11 cellular contexts compared by ENCODE assay signal in genomic region chr17:73203135-73203787, GRCh38. TPM values are rescaled to one million over a fixed set of nuclear protein-coding genes. Genes with fewer than 3 reads are reported as not detected.
DNase-seq lines count a peak whose midpoint lies in the region; ATAC-seq lines count a peak whose summit lies in the region.
"Had no signal": no experiment of that assay in that cellular context is flagged by ENCODE, and none has a peak within 500 bp of the region (broad histone marks: within the 10 kb centered on the region; RNA-seq: fewer than 3 reads in every experiment).

No MANE protein-coding gene starts in this region.

- no peaks in the 10 kb centered on the region for H3K27me3 Mint-ChIP-seq in activated CD4-positive, alpha-beta T cell treated with anti-CD3 and anti-CD28 coated beads, Interleukin-2, amount 10 ng/mL, durations not matched to agents 7 days and 5 days
- no peaks in the 10 kb centered on the region for H3K27me3 Mint-ChIP-seq in activated CD4-positive, alpha-beta memory T cell treated with anti-CD3 and anti-CD28 coated beads for 36 hours
- H3K27me3 Mint-ChIP-seq in immature natural killer cell (ENCODE audit: low read depth in 3 of 3): peaks cover 0 to 4% (median 0%) of the 10 kb centered on the region in 3 donors
- H3K27me3 Mint-ChIP-seq: IgD-negative memory B cell; stimulated activated naive B cell treated with anti-CD40 and anti-IgM and Interleukin-4, amounts not matched to agents 10 μg/mL and 1 μg/mL and 100 μg/mL, for 72 hours had no signal

- H3K27ac ChIP-seq in aorta (ENCODE audit: low read depth in 1 of 2, low read length in 2 of 2): no peak overlapping the region

- DNase-seq in activated CD4-positive, alpha-beta T cell treated with anti-CD3 and anti-CD28 coated beads, Interleukin-2, amount 10 ng/mL, durations not matched to agents 7 days and 5 days: no peak
- DNase-seq in activated CD4-positive, alpha-beta T cell treated with anti-CD3 and anti-CD28 coated beads, Interleukin-2, amount 50 U/mL, for 4 hours: no peak
- no peak for DNase-seq in activated CD4-positive, alpha-beta memory T cell treated with anti-CD3 and anti-CD28 coated beads for 36 hours
- DNase-seq in immature natural killer cell: no peak
- no peak for DNase-seq in stimulated activated naive CD8-positive, alpha-beta T cell treated with anti-CD3 and anti-CD28 coated beads, Interleukin-15, Interleukin-2, amounts not matched to agents 100 U/mL and 50 U/mL, for 24 hours
- DNase-seq in SW 1271 (lab: John Stamatoyannopoulos, UW): no peak
- DNase-seq in Ammon's horn (ENCODE audit: low spot score): no peak
- no peak for DNase-seq in aorta
- DNase-seq: stimulated activated naive B cell treated with anti-CD40 and anti-IgM and Interleukin-4, amounts not matched to agents 10 μg/mL and 1 μg/mL and 100 μg/mL, for 72 hours had no signal

- CTCF ChIA-PET in activated CD4-positive, alpha-beta T cell treated with anti-CD3 and anti-CD28 coated beads, Interleukin-2, amount 10 ng/mL, durations not matched to agents 7 days and 5 days (lab: Charles Lee): interaction anchor here (1.5 to 3.7 kb wide), 3 partner anchors 18 to 48 kb away, joined by 3 to 10 read pairs (median 8); no protein-coding TSS in a partner anchor
- CTCF ChIA-PET in activated CD4-positive, alpha-beta memory T cell treated with anti-CD3 and anti-CD28 coated beads for 36 hours (lab: Charles Lee): interaction anchor here (1.3 to 2.8 kb wide), 4 partner anchors 9 to 52 kb away, joined by 3 to 10 read pairs (median 4); partner anchors contain the start of gene COG1

- WGBS in aorta, 2 donors: 47 to 53% methylated on average over 8 of the region's 8 CpGs

- peaks cover 10 to 16% of the 10 kb centered on the region in 2 donors for H3K36me3 ChIP-seq in aorta (ENCODE audit: control insufficient read depth in 1 of 2, insufficient read depth in 2 of 2, low read length in 1 of 2)

- POLR2A ChIA-PET in activated CD4-positive, alpha-beta T cell treated with anti-CD3 and anti-CD28 coated beads, Interleukin-2, amount 10 ng/mL, durations not matched to agents 7 days and 5 days (lab: Charles Lee): interaction anchor here (0.6 kb wide), 1 partner anchor 883 kb away, joined by 3 read pairs; no protein-coding TSS in a partner anchor
- POLR2A ChIA-PET in activated CD4-positive, alpha-beta memory T cell treated with anti-CD3 and anti-CD28 coated beads for 36 hours (lab: Charles Lee): interaction anchor here (1.3 kb wide), 1 partner anchor 29 kb away, joined by 3 read pairs; a partner anchor contains a TSS

- no peaks in the 10 kb centered on the region for H3K9me3 ChIP-seq in aorta (ENCODE audit: control insufficient read depth, low read length)

- peak; percentile 69 for ATAC-seq in stimulated activated naive CD8-positive, alpha-beta T cell treated with anti-CD3 and anti-CD28 coated beads, Interleukin-15, Interleukin-2, amounts not matched to agents 100 U/mL and 50 U/mL, for 24 hours
- no peak for ATAC-seq in aorta (ENCODE audit: low FRiP score)
- ATAC-seq: stimulated activated naive B cell treated with anti-CD40 and anti-IgM and Interleukin-4, amounts not matched to agents 10 μg/mL and 1 μg/mL and 100 μg/mL, for 72 hours had no signal

- intact Hi-C loops in activated CD4-positive, alpha-beta memory T cell treated with anti-CD3 and anti-CD28 coated beads for 36 hours (cut with micrococcal nuclease): no loop called here
- intact Hi-C loops in aorta (cut with DNase I): no loop called here

- H3K4me3 ChIP-seq in aorta (ENCODE audit: low read length in 2 of 2): no peak overlapping the region

- H3K36me3 Mint-ChIP-seq in activated CD4-positive, alpha-beta T cell treated with anti-CD3 and anti-CD28 coated beads, Interleukin-2, amount 10 ng/mL, durations not matched to agents 7 days and 5 days (ENCODE audit: low read depth): peaks cover 92% of the 10 kb centered on the region
- H3K36me3 Mint-ChIP-seq in activated CD4-positive, alpha-beta memory T cell treated with anti-CD3 and anti-CD28 coated beads for 36 hours: peaks cover 62% of the 10 kb centered on the region
- H3K36me3 Mint-ChIP-seq in immature natural killer cell: peaks cover 14 to 47% (median 34%) of the 10 kb centered on the region in 3 donors

- no peaks in the 10 kb centered on the region for H3K4me1 ChIP-seq in aorta (ENCODE audit: control insufficient read depth in 1 of 2, insufficient read depth in 2 of 2, low read length in 2 of 2)

- H3K27me3 ChIP-seq in aorta (ENCODE audit: control insufficient read depth in 1 of 2, insufficient read depth in 2 of 2, low read length in 1 of 2): no peaks in the 10 kb centered on the region

- peak overlapping the region; percentile 81 for H3K27ac Mint-ChIP-seq in activated CD4-positive, alpha-beta T cell treated with anti-CD3 and anti-CD28 coated beads, Interleukin-2, amount 10 ng/mL, durations not matched to agents 7 days and 5 days
- peak overlapping the region; percentile 47 for H3K27ac Mint-ChIP-seq in activated CD4-positive, alpha-beta memory T cell treated with anti-CD3 and anti-CD28 coated beads for 36 hours
- H3K27ac Mint-ChIP-seq in immature natural killer cell: peak overlapping the region; percentile 37 to 81 (median 76)

- H3K4me1 Mint-ChIP-seq in activated CD4-positive, alpha-beta T cell treated with anti-CD3 and anti-CD28 coated beads, Interleukin-2, amount 10 ng/mL, durations not matched to agents 7 days and 5 days: peaks cover 25% of the 10 kb centered on the region
- H3K4me1 Mint-ChIP-seq in activated CD4-positive, alpha-beta memory T cell treated with anti-CD3 and anti-CD28 coated beads for 36 hours (ENCODE audit: low read depth): peaks cover 15% of the 10 kb centered on the region
- H3K4me1 Mint-ChIP-seq in immature natural killer cell: peaks cover 22% of the 10 kb centered on the region in 2 donors

- no peaks in the 10 kb centered on the region for H3K9me3 Mint-ChIP-seq in activated CD4-positive, alpha-beta T cell treated with anti-CD3 and anti-CD28 coated beads, Interleukin-2, amount 10 ng/mL, durations not matched to agents 7 days and 5 days
- no peaks in the 10 kb centered on the region for H3K9me3 Mint-ChIP-seq in activated CD4-positive, alpha-beta memory T cell treated with anti-CD3 and anti-CD28 coated beads for 36 hours
- no peaks in the 10 kb centered on the region for H3K9me3 Mint-ChIP-seq in immature natural killer cell
- H3K9me3 Mint-ChIP-seq: IgD-negative memory B cell; stimulated activated naive B cell treated with anti-CD40 and anti-IgM and Interleukin-4, amounts not matched to agents 10 μg/mL and 1 μg/mL and 100 μg/mL, for 72 hours had no signal

- no peak overlapping the region for H3K4me3 Mint-ChIP-seq in activated CD4-positive, alpha-beta T cell treated with anti-CD3 and anti-CD28 coated beads, Interleukin-2, amount 10 ng/mL, durations not matched to agents 7 days and 5 days
- H3K4me3 Mint-ChIP-seq in activated CD4-positive, alpha-beta memory T cell treated with anti-CD3 and anti-CD28 coated beads for 36 hours: no peak overlapping the region
- no peak overlapping the region for H3K4me3 Mint-ChIP-seq in immature natural killer cell
- H3K4me3 Mint-ChIP-seq: IgD-negative memory B cell; stimulated activated naive B cell treated with anti-CD40 and anti-IgM and Interleukin-4, amounts not matched to agents 10 μg/mL and 1 μg/mL and 100 μg/mL, for 72 hours had no signal

RNA-seq across cellular contexts. Expression of gene COG1, which starts 10.4 kb away (rescaled TPM):
- total RNA-seq in activated CD4-positive, alpha-beta T cell treated with anti-CD3 and anti-CD28 coated beads, Interleukin-2, amount 10 ng/mL, durations not matched to agents 7 days and 5 days: 10 to 100 TPM; 29.2 to 32.5 TPM
- 10 to 100 TPM; 29.8 to 30.6 TPM for total RNA-seq in activated CD4-positive, alpha-beta memory T cell treated with anti-CD3 and anti-CD28 coated beads for 36 hours
- 10 to 100 TPM in 2 of 3 donors, 1 to 10 TPM in 1; 9.6 to 33.6 (median 17.2) TPM for polyA plus RNA-seq in immature natural killer cell
- 10 to 100 TPM; 36.0 to 43.4 TPM for total RNA-seq in aorta
- polyA plus RNA-seq in aorta: 10 to 100 TPM in 1 of 2 donors, 1 to 10 TPM in 1; 7.9 to 22.5 TPM

RNA-seq across cellular contexts. Expression of gene SSTR2, which starts 38.5 kb away (rescaled TPM):
- not detected for total RNA-seq in activated CD4-positive, alpha-beta T cell treated with anti-CD3 and anti-CD28 coated beads, Interleukin-2, amount 10 ng/mL, durations not matched to agents 7 days and 5 days
- total RNA-seq in activated CD4-positive, alpha-beta memory T cell treated with anti-CD3 and anti-CD28 coated beads for 36 hours: under 1 TPM; 0.05 to 0.24 TPM
- not detected for polyA plus RNA-seq in immature natural killer cell
- total RNA-seq in aorta: 1 to 10 TPM; 2.0 to 3.0 TPM
- polyA plus RNA-seq in aorta: under 1 TPM; 0.13 to 0.26 TPM
- polyA plus RNA-seq: IgD-negative memory B cell had no signal

RNA-seq across cellular contexts. Expression of gene CPSF4L, which starts 58.4 kb away (rescaled TPM):
- total RNA-seq in activated CD4-positive, alpha-beta T cell treated with anti-CD3 and anti-CD28 coated beads, Interleukin-2, amount 10 ng/mL, durations not matched to agents 7 days and 5 days: not detected
- total RNA-seq in activated CD4-positive, alpha-beta memory T cell treated with anti-CD3 and anti-CD28 coated beads for 36 hours: not detected
- not detected for polyA plus RNA-seq in immature natural killer cell
- total RNA-seq in aorta: under 1 TPM in 1 of 2 donors, not detected in 1; 0.81 TPM
- polyA plus RNA-seq in aorta: not detected
- polyA plus RNA-seq: AG04450, IgD-negative memory B cell had no signal
